10 cellular contexts compared by ENCODE assay signal in genomic region chr3:120448707-120449650, GRCh38. TPM values are rescaled to one million over a fixed set of nuclear protein-coding genes. Genes with fewer than 3 reads are reported as not detected.
DNase-seq lines count a peak whose midpoint lies in the region; ATAC-seq and TF ChIP-seq lines count a peak whose summit lies in the region.
"Had no signal": no experiment of that assay in that cellular context is flagged by ENCODE, and none has a peak within 500 bp of the region (broad histone marks: within the 10 kb centered on the region; RNA-seq: fewer than 3 reads in every experiment).

No MANE protein-coding gene starts in this region.

- no TSS peak for BruUV-seq in Caco-2 (replicated peaks; lab: Mats Ljungman, UMichigan)

- TF ChIP-seq CTCF in lower lobe of right lung (IDR thresholded peaks at IDR 0.05) (no peak), Caco-2 (IDR thresholded peaks at IDR 0.05; ENCODE audit: insufficient read depth in 1 of 2, low read depth in 1 of 2, low read length in 1 of 2, severe bottlenecking in 1 of 2, unreplicated experiment in 1 of 2) (no peak)

- no peak for ATAC-seq in activated CD8-positive, alpha-beta memory T cell treated with anti-CD3 and anti-CD28 coated beads, Interleukin-2, amount 10 ng/mL, durations not matched to agents 7 days and 5 days
- ATAC-seq in lower lobe of right lung: peak in 1 of 2 donors; percentile 42

- H3K4me1 Mint-ChIP-seq in activated CD8-positive, alpha-beta memory T cell treated with anti-CD3 and anti-CD28 coated beads, Interleukin-2, amount 10 ng/mL, durations not matched to agents 7 days and 5 days: peaks cover 10% of the 10 kb centered on the region
- peaks cover 8% of the 10 kb centered on the region for H3K4me1 Mint-ChIP-seq in activated CD4-positive, alpha-beta memory T cell treated with anti-CD3 and anti-CD28 coated beads for 36 hours (ENCODE audit: low read depth)
- no peaks in the 10 kb centered on the region for H3K4me1 Mint-ChIP-seq in Caco-2 (ENCODE audit: low read depth, unreplicated experiment)

- CTCF ChIA-PET in activated CD8-positive, alpha-beta memory T cell treated with anti-CD3 and anti-CD28 coated beads, Interleukin-2, amount 10 ng/mL, durations not matched to agents 7 days and 5 days (lab: Charles Lee): interaction anchor here (0.7 kb wide), 1 partner anchor 9 kb away, joined by 3 read pairs; no protein-coding TSS in a partner anchor
- CTCF ChIA-PET in activated CD4-positive, alpha-beta memory T cell treated with anti-CD3 and anti-CD28 coated beads for 36 hours (lab: Charles Lee): no interaction called here
- CTCF ChIA-PET in Caco-2 (lab: Charles Lee): no interaction called here

- peaks cover 70% of the 10 kb centered on the region for H3K27me3 Mint-ChIP-seq in activated CD8-positive, alpha-beta memory T cell treated with anti-CD3 and anti-CD28 coated beads, Interleukin-2, amount 10 ng/mL, durations not matched to agents 7 days and 5 days
- peaks cover 46% of the 10 kb centered on the region for H3K27me3 Mint-ChIP-seq in activated CD4-positive, alpha-beta memory T cell treated with anti-CD3 and anti-CD28 coated beads for 36 hours
- no peaks in the 10 kb centered on the region for H3K27me3 Mint-ChIP-seq in Caco-2 (ENCODE audit: insufficient read depth, unreplicated experiment)

- peaks cover 2% of the 10 kb centered on the region for H3K9me3 Mint-ChIP-seq in activated CD8-positive, alpha-beta memory T cell treated with anti-CD3 and anti-CD28 coated beads, Interleukin-2, amount 10 ng/mL, durations not matched to agents 7 days and 5 days (ENCODE audit: low read depth)
- H3K9me3 Mint-ChIP-seq in activated CD4-positive, alpha-beta memory T cell treated with anti-CD3 and anti-CD28 coated beads for 36 hours: peaks cover 3% of the 10 kb centered on the region
- no peaks in the 10 kb centered on the region for H3K9me3 Mint-ChIP-seq in Caco-2 (ENCODE audit: unreplicated experiment)

- H3K36me3 ChIP-seq in lower lobe of right lung (peaks cover 5% of the 10 kb centered on the region), urinary bladder (ENCODE audit: insufficient read depth) (no peaks in the 10 kb centered on the region), Caco-2 (ENCODE audit: control insufficient read depth, insufficient read depth, low read length) (no peaks in the 10 kb centered on the region)

- POLR2A ChIA-PET in activated CD4-positive, alpha-beta memory T cell treated with anti-CD3 and anti-CD28 coated beads for 36 hours (lab: Charles Lee): no interaction called here
- POLR2A ChIA-PET in Caco-2 (lab: Charles Lee): no interaction called here

- H3K4me3 ChIP-seq in lower lobe of right lung (peak overlapping the region; percentile 79), urinary bladder (ENCODE audit: low read depth, low read length) (peak overlapping the region; percentile 33), Caco-2 (ENCODE audit: low read depth, low read length) (no peak overlapping the region)

- peak overlapping the region; percentile 88 for H3K27ac ChIP-seq in lower lobe of right lung
- no peak overlapping the region for H3K27ac ChIP-seq in urinary bladder (ENCODE audit: low read depth)
- H3K27ac ChIP-seq: 22Rv1 had no signal

- H3K36me3 Mint-ChIP-seq in activated CD8-positive, alpha-beta memory T cell treated with anti-CD3 and anti-CD28 coated beads, Interleukin-2, amount 10 ng/mL, durations not matched to agents 7 days and 5 days: peaks cover 4% of the 10 kb centered on the region
- H3K36me3 Mint-ChIP-seq in activated CD4-positive, alpha-beta memory T cell treated with anti-CD3 and anti-CD28 coated beads for 36 hours: no peaks in the 10 kb centered on the region
- H3K36me3 Mint-ChIP-seq in Caco-2 (ENCODE audit: insufficient read depth, unreplicated experiment): peaks cover 8% of the 10 kb centered on the region

- 36% methylated on average over 8 of the region's 8 CpGs for WGBS in urinary bladder

- intact Hi-C loops in lower lobe of right lung (cut with DNase I): no loop called here
- intact Hi-C loops in activated CD4-positive, alpha-beta memory T cell treated with anti-CD3 and anti-CD28 coated beads for 36 hours (cut with micrococcal nuclease): no loop called here
- intact Hi-C loops in Caco-2 (cut with micrococcal nuclease; ENCODE audit: unreplicated experiment): no loop called here

- no peaks in the 10 kb centered on the region for H3K9me3 ChIP-seq in lower lobe of right lung
- H3K9me3 ChIP-seq in Caco-2: no peaks in the 10 kb centered on the region

- H3K27me3 ChIP-seq in lower lobe of right lung (ENCODE audit: low read depth) (peaks cover 5% of the 10 kb centered on the region), Caco-2 (replicated peaks; ENCODE audit: control insufficient read depth, insufficient read depth, low read length) (no peaks in the 10 kb centered on the region)

- H3K4me3 Mint-ChIP-seq in activated CD8-positive, alpha-beta memory T cell treated with anti-CD3 and anti-CD28 coated beads, Interleukin-2, amount 10 ng/mL, durations not matched to agents 7 days and 5 days: peak overlapping the region; percentile 72
- no peak overlapping the region for H3K4me3 Mint-ChIP-seq in activated CD4-positive, alpha-beta memory T cell treated with anti-CD3 and anti-CD28 coated beads for 36 hours
- no peak overlapping the region for H3K4me3 Mint-ChIP-seq in Caco-2 (ENCODE audit: unreplicated experiment)

- no peak overlapping the region for H3K27ac Mint-ChIP-seq in activated CD8-positive, alpha-beta memory T cell treated with anti-CD3 and anti-CD28 coated beads, Interleukin-2, amount 10 ng/mL, durations not matched to agents 7 days and 5 days
- no peak overlapping the region for H3K27ac Mint-ChIP-seq in activated CD4-positive, alpha-beta memory T cell treated with anti-CD3 and anti-CD28 coated beads for 36 hours
- no peak overlapping the region for H3K27ac Mint-ChIP-seq in Caco-2 (ENCODE audit: unreplicated experiment)

- DNase-seq in activated CD8-positive, alpha-beta memory T cell treated with anti-CD3 and anti-CD28 coated beads, Interleukin-2, amount 10 ng/mL, durations not matched to agents 7 days and 5 days: no peak
- DNase-seq in activated CD8-positive, alpha-beta memory T cell treated with anti-CD3 and anti-CD28 coated beads, Interleukin-2, amount 50 U/mL, for 48 hours: no peak
- peak; percentile 71 for DNase-seq in dermis blood vessel endothelial cell
- no peak for DNase-seq in lower lobe of right lung
- DNase-seq in activated CD4-positive, alpha-beta memory T cell treated with anti-CD3 and anti-CD28 coated beads for 36 hours: no peak
- DNase-seq in NCI-H2171 treated with DMSO at 0.1 percent for 48 hours (lab: John Stamatoyannopoulos, UW): no peak
- DNase-seq in Caco-2: no peak
- DNase-seq: central memory CD4-positive, alpha-beta T cell had no signal

- H3K4me1 ChIP-seq in lower lobe of right lung (peaks cover 30% of the 10 kb centered on the region), urinary bladder (ENCODE audit: insufficient read depth) (peaks cover 2% of the 10 kb centered on the region), Caco-2 (no peaks in the 10 kb centered on the region)

RNA-seq across cellular contexts. Expression of gene FSTL1, which starts 1.8 kb away (rescaled TPM):
- 1 to 10 TPM in 1 of 2 experiments, under 1 TPM in 1; 0.16 to 1.3 TPM for total RNA-seq in activated CD8-positive, alpha-beta memory T cell treated with anti-CD3 and anti-CD28 coated beads, Interleukin-2, amount 10 ng/mL, durations not matched to agents 7 days and 5 days
- total RNA-seq in dermis blood vessel endothelial cell (524 and 719 TPM in 2 replicates), lower lobe of right lung (233 TPM), urinary bladder (1,313 TPM), Caco-2 (2022) (1.4 and 2.9 TPM in 2 replicates)
- 445 TPM for polyA plus RNA-seq in urinary bladder
- under 1 TPM; 0.12 to 0.40 TPM for total RNA-seq in activated CD4-positive, alpha-beta memory T cell treated with anti-CD3 and anti-CD28 coated beads for 36 hours

Comparison
In these comparisons a context has a peak if more than half of its experiments do, and no peak if none do; other contexts are left out.
1. RNA of gene FSTL1, which starts 1.8 kb away (total RNA-seq): 1,313 TPM in urinary bladder (single experiment), 524 to 719 TPM in dermis blood vessel endothelial cell and 233 TPM in lower lobe of right lung (single experiment); 1.4 to 2.9 TPM in Caco-2, 0.16 to 1.3 TPM in activated CD8-positive, alpha-beta memory T cell treated with anti-CD3 and anti-CD28 coated beads, Interleukin-2, amount 10 ng/mL, durations not matched to agents 7 days and 5 days and 0.12 to 0.40 TPM in activated CD4-positive, alpha-beta memory T cell treated with anti-CD3 and anti-CD28 coated beads for 36 hours; every median in the first group is over 10 times any median in the second.